Comparison of ENCODE assay signal across 8 cellular contexts in genomic region chr19:52369463-52370340, GRCh38. TPM values are rescaled to one million over a fixed set of nuclear protein-coding genes. Genes with fewer than 3 reads are reported as not detected.
DNase-seq lines count a peak whose midpoint lies in the region; ATAC-seq lines count a peak whose summit lies in the region.

Gene ZNF880 (plus strand): TSS chr19:52369923. CDS start chr19:52369966, 43 bp downstream.

- H3K4me1 ChIP-seq in esophagus (ENCODE audit: control insufficient read depth in 2 of 2, insufficient read depth in 2 of 2, low read length in 1 of 2) (no peaks in the 10 kb centered on the region), mucosa of rectum (ENCODE audit: control insufficient read depth in 2 of 2, insufficient read depth in 2 of 2, low read length in 2 of 2) (no peaks in the 10 kb centered on the region)

- H3K27me3 ChIP-seq in esophagus (ENCODE audit: control insufficient read depth in 1 of 2, insufficient read depth in 2 of 2, low read length in 2 of 2) (no peaks in the 10 kb centered on the region), mucosa of rectum (ENCODE audit: control insufficient read depth in 2 of 2, insufficient read depth in 2 of 2, low read length in 2 of 2) (no peaks in the 10 kb centered on the region)

- WGBS in esophagus, 2 donors = 2 to 4% methylated on average over 53 of the region's 53 CpGs

- H3K36me3 ChIP-seq in esophagus (ENCODE audit: control insufficient read depth in 2 of 2, insufficient read depth in 2 of 2, low read length in 1 of 2) (peaks cover 6 to 7% of the 10 kb centered on the region in 2 donors), mucosa of rectum (ENCODE audit: control insufficient read depth in 2 of 2, insufficient read depth in 2 of 2, low read length in 2 of 2) (peaks cover 15 to 19% of the 10 kb centered on the region in 2 donors)

- H3K36me3 Mint-ChIP-seq in activated T-cell treated with anti-CD3 and anti-CD28 coated beads, Interleukin-2, amount 50 U/mL, for 4 hours (ENCODE audit: insufficient read depth) = peaks cover 44% of the 10 kb centered on the region

- H3K27ac ChIP-seq in esophagus (ENCODE audit: low read depth in 2 of 2, low read length in 1 of 2) (peak within 1 kb of the TSS; percentile 97 to 98), mucosa of rectum (ENCODE audit: low read depth in 2 of 2, low read length in 2 of 2) (peak within 1 kb of the TSS; percentile 90 to 93)

- H3K9me3 ChIP-seq in esophagus (ENCODE audit: control insufficient read depth in 2 of 2, insufficient read depth in 1 of 2, low read depth in 1 of 2, low read length in 1 of 2) (peaks cover 5 to 18% of the 10 kb centered on the region in 2 donors), mucosa of rectum (ENCODE audit: control insufficient read depth in 2 of 2, low read length in 2 of 2) (peaks cover 19 to 20% of the 10 kb centered on the region in 2 donors)

- DNase-seq in DMS 273 treated with DMSO at 0.1 percent for 48 hours (lab: John Stamatoyannopoulos, UW) (peak; percentile 12), NCI-H82 (lab: John Stamatoyannopoulos, UW) (peak; percentile 96)
- DNase-seq in activated T-cell treated with anti-CD3 and anti-CD28 coated beads, Interleukin-2, amount 50 U/mL, for 4 hours = peak; percentile 91
- peak; percentile 84 to 85 for DNase-seq in stimulated activated CD8-positive, alpha-beta memory T cell treated with anti-CD3 and anti-CD28 coated beads, Interleukin-4, amount 100 ng/mL, for 1 hour (ENCODE audit: low read depth in 2 of 2, low spot score in 1 of 2)

- no peaks in the 10 kb centered on the region for H3K27me3 Mint-ChIP-seq in activated T-cell treated with anti-CD3 and anti-CD28 coated beads, Interleukin-2, amount 50 U/mL, for 4 hours (ENCODE audit: low read depth)

- H3K4me3 Mint-ChIP-seq in activated T-cell treated with anti-CD3 and anti-CD28 coated beads, Interleukin-2, amount 50 U/mL, for 4 hours = peak within 1 kb of the TSS; percentile 90

- peak within 1 kb of the TSS; percentile 80 to 90 for H3K9ac ChIP-seq in mucosa of rectum (ENCODE audit: low read depth in 1 of 2, low read length in 2 of 2)

- peaks cover 37% of the 10 kb centered on the region for H3K9me3 Mint-ChIP-seq in activated T-cell treated with anti-CD3 and anti-CD28 coated beads, Interleukin-2, amount 50 U/mL, for 4 hours

- peak; percentile 83 for ATAC-seq in HG02571 (IDR thresholded peaks at IDR 0.05; ENCODE audit: unreplicated experiment)
- ATAC-seq in activated T-cell treated with anti-CD3 and anti-CD28 coated beads, Interleukin-2, amount 50 U/mL, for 4 hours = peak; percentile 100
- ATAC-seq in GM21717 (IDR thresholded peaks at IDR 0.05; ENCODE audit: unreplicated experiment) = no peak

- peak within 1 kb of the TSS; percentile 87 to 89 for H3K4me3 ChIP-seq in esophagus (ENCODE audit: low read depth in 1 of 2, low read length in 2 of 2)
- H3K4me3 ChIP-seq in mucosa of rectum (ENCODE audit: low read length in 2 of 2) = peak within 1 kb of the TSS; percentile 92 to 96

- H3K4me1 Mint-ChIP-seq in activated T-cell treated with anti-CD3 and anti-CD28 coated beads, Interleukin-2, amount 50 U/mL, for 4 hours (ENCODE audit: low read depth) = peaks cover 13% of the 10 kb centered on the region

RNA-seq across cellular contexts. Expression of gene ZNF880, which starts in this region (rescaled TPM):
- 10 to 100 TPM in 2 of 3 donors, 1 to 10 TPM in 1; 10.0 to 16.5 (median 10.0) TPM for total RNA-seq in activated T-cell treated with anti-CD3 and anti-CD28 coated beads, Interleukin-2, amount 50 U/mL, for 4 hours
- polyA plus RNA-seq in esophagus = 1 to 10 TPM; 5.4 to 5.7 TPM

Comparison
In these comparisons a context has a peak if more than half of its experiments do, and no peak if none do; other contexts are left out.
1. DNase-seq: peak in every context shown above with its lines; median percentile 96 in NCI-H82; 91 in activated T-cell treated with anti-CD3 and anti-CD28 coated beads, Interleukin-2, amount 50 U/mL, for 4 hours; 84 in stimulated activated CD8-positive, alpha-beta memory T cell treated with anti-CD3 and anti-CD28 coated beads, Interleukin-4, amount 100 ng/mL, for 1 hour; 12 in DMS 273 treated with DMSO at 0.1 percent for 48 hours.